ENCODE assay signal across 22 cellular contexts in genomic region chr17:173064-173911, GRCh38. TPM values are rescaled to one million over a fixed set of nuclear protein-coding genes. Genes with fewer than 3 reads are reported as not detected.
DNase-seq lines count a peak whose midpoint lies in the region; ATAC-seq and TF ChIP-seq lines count a peak whose summit lies in the region.
"Had no signal": no experiment of that assay in that cellular context is flagged by ENCODE, and none has a peak within 500 bp of the region (broad histone marks: within the 10 kb centered on the region; RNA-seq: fewer than 3 reads in every experiment).

No MANE protein-coding gene starts in this region.

- peak; percentile 40 for DNase-seq in natural killer cell treated with Interleukin-12 subunit alpha and Interleukin-12 subunit beta and Interleukin-15 and Interleukin-18, amount 100 ng/mL, for 72 hours (ENCODE audit: low spot score)
- DNase-seq in natural killer cell (no peak), SJCRH30 (peak; percentile 51 to 54), mesendoderm (peak; percentile 72), HuH-7 (ENCODE audit: low spot score) (no peak), ascending aorta (ENCODE audit: low spot score in 2 of 2) (no peak)
- DNase-seq in activated T-helper 1 cell treated with anti-CD3 and anti-CD28 coated beads, Interleukin-12 subunit alpha, Interleukin-12 subunit beta, Interleukin-2, Interleukin-4 antibody, amounts not matched to agents 30 ng/mL and 10 ng/mL and 1 ng/mL, durations not matched to agents 14 hours and 24 hours and 36 hours (ENCODE audit: low spot score) = no peak
- DNase-seq: HCEC 1CT, NCI-H1105 treated with DMSO at 0.1 percent for 48 hours, NCI-H1694 treated with DMSO at 0.1 percent for 48 hours, NCI-H226, NCI-H510A treated with DMSO at 0.1 percent for 48 hours, NCI-H82, SIG-M5, T-helper 1 cell had no signal

- peaks cover 5 to 7% of the 10 kb centered on the region in 2 donors for H3K27me3 Mint-ChIP-seq in natural killer cell treated with Interleukin-12 subunit alpha and Interleukin-12 subunit beta and Interleukin-15 and Interleukin-18, amount 100 ng/mL, for 72 hours
- H3K27me3 Mint-ChIP-seq in natural killer cell (ENCODE audit: low read depth in 2 of 2) = peaks cover 2 to 12% of the 10 kb centered on the region in 2 donors
- peaks cover 3% of the 10 kb centered on the region for H3K27me3 Mint-ChIP-seq in activated T-helper 1 cell treated with anti-CD3 and anti-CD28 coated beads, Interleukin-12 subunit alpha, Interleukin-12 subunit beta, Interleukin-2, Interleukin-4 antibody, amounts not matched to agents 30 ng/mL and 10 ng/mL and 1 ng/mL, durations not matched to agents 14 hours and 24 hours and 36 hours (ENCODE audit: insufficient read depth)

- H3K36me3 ChIP-seq in SJCRH30 (no peaks in the 10 kb centered on the region), mesendoderm (ENCODE audit: control insufficient read depth, insufficient read depth, low read length) (no peaks in the 10 kb centered on the region), ascending aorta (no peaks in the 10 kb centered on the region)

- H4K8ac ChIP-seq in mesendoderm (ENCODE audit: low read depth, low read length) = no peak overlapping the region

- H3K36me3 Mint-ChIP-seq in natural killer cell treated with Interleukin-12 subunit alpha and Interleukin-12 subunit beta and Interleukin-15 and Interleukin-18, amount 100 ng/mL, for 72 hours = no peaks in the 10 kb centered on the region
- H3K36me3 Mint-ChIP-seq in natural killer cell = no peaks in the 10 kb centered on the region
- H3K36me3 Mint-ChIP-seq in activated T-helper 1 cell treated with anti-CD3 and anti-CD28 coated beads, Interleukin-12 subunit alpha, Interleukin-12 subunit beta, Interleukin-2, Interleukin-4 antibody, amounts not matched to agents 30 ng/mL and 10 ng/mL and 1 ng/mL, durations not matched to agents 14 hours and 24 hours and 36 hours (ENCODE audit: low read depth) = peaks cover 2% of the 10 kb centered on the region
- H3K36me3 Mint-ChIP-seq: CD8-positive, alpha-beta T cell had no signal

- no peaks in the 10 kb centered on the region for H3K79me2 ChIP-seq in mesendoderm (ENCODE audit: control insufficient read depth, insufficient read depth, low read length)

- peaks cover 0 to 4% of the 10 kb centered on the region in 2 donors for H3K4me1 Mint-ChIP-seq in natural killer cell treated with Interleukin-12 subunit alpha and Interleukin-12 subunit beta and Interleukin-15 and Interleukin-18, amount 100 ng/mL, for 72 hours (ENCODE audit: low read depth in 2 of 2)
- peaks cover 0 to 7% of the 10 kb centered on the region in 2 donors for H3K4me1 Mint-ChIP-seq in natural killer cell
- peaks cover 8% of the 10 kb centered on the region for H3K4me1 Mint-ChIP-seq in activated T-helper 1 cell treated with anti-CD3 and anti-CD28 coated beads, Interleukin-12 subunit alpha, Interleukin-12 subunit beta, Interleukin-2, Interleukin-4 antibody, amounts not matched to agents 30 ng/mL and 10 ng/mL and 1 ng/mL, durations not matched to agents 14 hours and 24 hours and 36 hours (ENCODE audit: low read depth)
- H3K4me1 Mint-ChIP-seq: GM23338 had no signal

- H3K9me3 Mint-ChIP-seq in natural killer cell treated with Interleukin-12 subunit alpha and Interleukin-12 subunit beta and Interleukin-15 and Interleukin-18, amount 100 ng/mL, for 72 hours = no peaks in the 10 kb centered on the region
- no peaks in the 10 kb centered on the region for H3K9me3 Mint-ChIP-seq in natural killer cell
- H3K9me3 Mint-ChIP-seq in activated T-helper 1 cell treated with anti-CD3 and anti-CD28 coated beads, Interleukin-12 subunit alpha, Interleukin-12 subunit beta, Interleukin-2, Interleukin-4 antibody, amounts not matched to agents 30 ng/mL and 10 ng/mL and 1 ng/mL, durations not matched to agents 14 hours and 24 hours and 36 hours = no peaks in the 10 kb centered on the region
- H3K9me3 Mint-ChIP-seq: CD8-positive, alpha-beta T cell; GM23338 had no signal

- H2BK5ac ChIP-seq in mesendoderm (ENCODE audit: low read length) = no peak overlapping the region

- H3K27ac Mint-ChIP-seq in natural killer cell treated with Interleukin-12 subunit alpha and Interleukin-12 subunit beta and Interleukin-15 and Interleukin-18, amount 100 ng/mL, for 72 hours = no peak overlapping the region
- no peak overlapping the region for H3K27ac Mint-ChIP-seq in natural killer cell
- no peak overlapping the region for H3K27ac Mint-ChIP-seq in activated T-helper 1 cell treated with anti-CD3 and anti-CD28 coated beads, Interleukin-12 subunit alpha, Interleukin-12 subunit beta, Interleukin-2, Interleukin-4 antibody, amounts not matched to agents 30 ng/mL and 10 ng/mL and 1 ng/mL, durations not matched to agents 14 hours and 24 hours and 36 hours
- H3K27ac Mint-ChIP-seq: CD8-positive, alpha-beta T cell; GM23338 had no signal

- H3K23ac ChIP-seq in mesendoderm (ENCODE audit: low read length) = no peak overlapping the region

- no peak overlapping the region for H3K56ac ChIP-seq in mesendoderm (ENCODE audit: low read length)

- no peak overlapping the region for H4K5ac ChIP-seq in mesendoderm (ENCODE audit: low read length)

- no peak for TF ChIP-seq CTCF in natural killer cell (IDR thresholded peaks at IDR 0.05)
- no peak for TF ChIP-seq CTCF in ascending aorta (IDR thresholded peaks at IDR 0.05)

- intact Hi-C loops in natural killer cell (cut with micrococcal nuclease) (no loop called here), ascending aorta (cut with DNase I) (no loop called here)
- intact Hi-C loops in activated T-helper 1 cell treated with anti-CD3 and anti-CD28 coated beads, Interleukin-12 subunit alpha, Interleukin-12 subunit beta, Interleukin-2, Interleukin-4 antibody, amounts not matched to agents 30 ng/mL and 10 ng/mL and 1 ng/mL, durations not matched to agents 14 hours and 24 hours and 36 hours (cut with micrococcal nuclease) = no loop called here

- no peak overlapping the region for H2AK5ac ChIP-seq in mesendoderm (ENCODE audit: low read length)

- no peak overlapping the region for H2BK120ac ChIP-seq in mesendoderm (ENCODE audit: low read depth, low read length)

- H3K27ac ChIP-seq in SJCRH30 (no peak overlapping the region), mesendoderm (ENCODE audit: low read depth, low read length) (no peak overlapping the region), ascending aorta (no peak overlapping the region)
- H3K27ac ChIP-seq: KMS-11 had no signal

- H3K4me3 ChIP-seq in SJCRH30 = no peak overlapping the region
- no peak overlapping the region for H3K4me3 ChIP-seq in mesendoderm (ENCODE audit: low read length)
- no peak overlapping the region for H3K4me3 ChIP-seq in ascending aorta
- H3K4me3 ChIP-seq: GM23338 had no signal

- no peak overlapping the region for H2BK15ac ChIP-seq in mesendoderm (replicated peaks; ENCODE audit: low read depth)

- no peaks in the 10 kb centered on the region for H3K79me1 ChIP-seq in mesendoderm (ENCODE audit: low read length)

- H3K9me3 ChIP-seq in SJCRH30 (replicated peaks) (no peaks in the 10 kb centered on the region), ascending aorta (no peaks in the 10 kb centered on the region)

- no peak overlapping the region for H3K4me2 ChIP-seq in mesendoderm (ENCODE audit: low read length)
- H3K4me2 ChIP-seq: GM23338, KMS-11 had no signal

- H3K4ac ChIP-seq in mesendoderm (ENCODE audit: low read depth, low read length) = no peak overlapping the region

- no CpG with 5 or more reads among the region's 13 CpGs for WGBS in mesendoderm (ENCODE audit: extremely low coverage, insufficient coverage, low lambda C conversion rate)

- no peak overlapping the region for H3K9ac ChIP-seq in mesendoderm (ENCODE audit: low read length)
- H3K9ac ChIP-seq: KMS-11 had no signal

- no peak overlapping the region for H3K4me3 Mint-ChIP-seq in natural killer cell treated with Interleukin-12 subunit alpha and Interleukin-12 subunit beta and Interleukin-15 and Interleukin-18, amount 100 ng/mL, for 72 hours
- H3K4me3 Mint-ChIP-seq in natural killer cell = no peak overlapping the region
- no peak overlapping the region for H3K4me3 Mint-ChIP-seq in activated T-helper 1 cell treated with anti-CD3 and anti-CD28 coated beads, Interleukin-12 subunit alpha, Interleukin-12 subunit beta, Interleukin-2, Interleukin-4 antibody, amounts not matched to agents 30 ng/mL and 10 ng/mL and 1 ng/mL, durations not matched to agents 14 hours and 24 hours and 36 hours
- H3K4me3 Mint-ChIP-seq: CD8-positive, alpha-beta T cell; GM23338 had no signal

- no peak overlapping the region for H3K18ac ChIP-seq in mesendoderm (ENCODE audit: low read length)

- ATAC-seq in natural killer cell treated with Interleukin-12 subunit alpha and Interleukin-12 subunit beta and Interleukin-15 and Interleukin-18, amount 100 ng/mL, for 72 hours = no peak
- no peak for ATAC-seq in natural killer cell
- ATAC-seq: CD8-positive, alpha-beta T cell; GM23338; Panc1 had no signal

- H3K27me3 ChIP-seq in SJCRH30 = no peaks in the 10 kb centered on the region
- H3K27me3 ChIP-seq in mesendoderm (ENCODE audit: insufficient read depth, low read length, poor library complexity) = no peaks in the 10 kb centered on the region
- no peaks in the 10 kb centered on the region for H3K27me3 ChIP-seq in ascending aorta

- H3K4me1 ChIP-seq in SJCRH30 = no peaks in the 10 kb centered on the region
- no peaks in the 10 kb centered on the region for H3K4me1 ChIP-seq in mesendoderm (ENCODE audit: control insufficient read depth, low read depth, low read length)
- no peaks in the 10 kb centered on the region for H3K4me1 ChIP-seq in ascending aorta

RNA-seq across cellular contexts. Expression of gene DOC2B, which starts 8.2 kb away (rescaled TPM):
- 10 to 100 TPM in 1 of 2 donors, 1 to 10 TPM in 1; 3.7 to 17.9 TPM for total RNA-seq in natural killer cell treated with Interleukin-12 subunit alpha and Interleukin-12 subunit beta and Interleukin-15 and Interleukin-18, amount 100 ng/mL, for 72 hours
- total RNA-seq in natural killer cell (under 1 TPM in 2 of 3 donors, not detected in 1; 0.07 to 0.20 TPM), ascending aorta (200 TPM)
- total RNA-seq in SJCRH30 (2014; rRNA removed; shearing (Covaris generic)) = not detected in 2 replicates
- polyA plus RNA-seq in mesendoderm (2013, experiment 1 of 2) = 0.49 TPM
- 0.36 TPM for polyA plus RNA-seq in mesendoderm (2013, experiment 2 of 2)
- 5.5 and 7.6 TPM in 2 replicates for total RNA-seq in activated T-helper 1 cell treated with anti-CD3 and anti-CD28 coated beads, Interleukin-12 subunit alpha, Interleukin-12 subunit beta, Interleukin-2, Interleukin-4 antibody, amounts not matched to agents 30 ng/mL and 10 ng/mL and 1 ng/mL, durations not matched to agents 14 hours and 24 hours and 36 hours
- total RNA-seq: HT1080 had no signal
- polyA plus RNA-seq: BJ had no signal

RNA-seq across cellular contexts. Expression of gene SCGB1C2, which starts 35.9 kb away (rescaled TPM):
- not detected for total RNA-seq in natural killer cell treated with Interleukin-12 subunit alpha and Interleukin-12 subunit beta and Interleukin-15 and Interleukin-18, amount 100 ng/mL, for 72 hours
- total RNA-seq in natural killer cell (not detected), ascending aorta (not detected)
- not detected in 2 replicates for total RNA-seq in SJCRH30 (2014; rRNA removed; shearing (Covaris generic))
- polyA plus RNA-seq in mesendoderm (2013, experiment 1 of 2) = not detected
- polyA plus RNA-seq in mesendoderm (2013, experiment 2 of 2) = not detected
- not detected in 2 replicates for total RNA-seq in activated T-helper 1 cell treated with anti-CD3 and anti-CD28 coated beads, Interleukin-12 subunit alpha, Interleukin-12 subunit beta, Interleukin-2, Interleukin-4 antibody, amounts not matched to agents 30 ng/mL and 10 ng/mL and 1 ng/mL, durations not matched to agents 14 hours and 24 hours and 36 hours
- total RNA-seq: CD8-positive, alpha-beta T cell; Daoy; GM23338; HT1080 had no signal
- polyA plus RNA-seq: BJ, GM23338 had no signal

Comparison
In these comparisons a context has a peak if more than half of its experiments do, and no peak if none do; other contexts are left out.
1. DNase-seq: peak in natural killer cell treated with Interleukin-12 subunit alpha and Interleukin-12 subunit beta and Interleukin-15 and Interleukin-18, amount 100 ng/mL, for 72 hours (single experiment), SJCRH30 (2 of 2) and mesendoderm (single experiment); none in natural killer cell (single experiment), activated T-helper 1 cell treated with anti-CD3 and anti-CD28 coated beads, Interleukin-12 subunit alpha, Interleukin-12 subunit beta, Interleukin-2, Interleukin-4 antibody, amounts not matched to agents 30 ng/mL and 10 ng/mL and 1 ng/mL, durations not matched to agents 14 hours and 24 hours and 36 hours (single experiment), HuH-7 (single experiment) and ascending aorta (0 of 2).
2. RNA of gene DOC2B, which starts 8.2 kb away (total RNA-seq): 200 TPM in ascending aorta (single experiment); 3.7 to 17.9 TPM in natural killer cell treated with Interleukin-12 subunit alpha and Interleukin-12 subunit beta and Interleukin-15 and Interleukin-18, amount 100 ng/mL, for 72 hours, 5.5 to 7.6 TPM in activated T-helper 1 cell treated with anti-CD3 and anti-CD28 coated beads, Interleukin-12 subunit alpha, Interleukin-12 subunit beta, Interleukin-2, Interleukin-4 antibody, amounts not matched to agents 30 ng/mL and 10 ng/mL and 1 ng/mL, durations not matched to agents 14 hours and 24 hours and 36 hours, 0.07 to 0.20 TPM in natural killer cell and not detected in SJCRH30; every median in the first group is over 10 times any median in the second.